15 cellular contexts compared by ENCODE assay signal in genomic region chr2:238919307-238919706, GRCh38.
"Had no signal": no experiment of that assay in that cellular context is flagged by ENCODE, and none has a peak within 500 bp of the region (broad histone marks: within the 10 kb centered on the region; RNA-seq: fewer than 3 reads in every experiment).

No MANE protein-coding gene starts in this region.

- H3K27me3 ChIP-seq: testis, tibial nerve had no signal

- DNase-seq: effector memory CD4-positive, alpha-beta T cell; gastrocnemius medialis; heart right ventricle; hypothalamus; natural killer cell; right cardiac atrium; stimulated activated CD4-positive, alpha-beta T cell treated with anti-CD3 and anti-CD28 coated beads, Interleukin-15, amount 100 ng/mL, for 24 hours; stimulated activated CD4-positive, alpha-beta T cell treated with anti-CD3 and anti-CD28 coated beads, Interleukin-1b, Interleukin-23, amount 100 ng/mL, for 48 hours; stimulated activated CD4-positive, alpha-beta T cell treated with anti-CD3 and anti-CD28 coated beads, Interleukin-4, amount 100 ng/mL, for 24 hours; stimulated activated naive B cell treated with anti-CD40 and anti-IgM and Interleukin-4, amounts not matched to agents 10 μg/mL and 1 μg/mL and 100 μg/mL, for 72 hours; stimulated activated naive CD8-positive, alpha-beta T cell treated with anti-CD3 and anti-CD28 coated beads, Interleukin-15, amount 100 ng/mL, for 72 hours; testis had no signal

- H3K4me1 ChIP-seq: gastrocnemius medialis, heart right ventricle, testis, tibial nerve had no signal

- H3K36me3 ChIP-seq: gastrocnemius medialis, heart right ventricle, tibial nerve had no signal

- ATAC-seq: esophagus mucosa; gastrocnemius medialis; heart right ventricle; left lobe of liver; natural killer cell; right cardiac atrium; stimulated activated naive B cell treated with anti-CD40 and anti-IgM and Interleukin-4, amounts not matched to agents 10 μg/mL and 1 μg/mL and 100 μg/mL, for 72 hours; stimulated activated naive CD8-positive, alpha-beta T cell treated with anti-CD3 and anti-CD28 coated beads, Interleukin-15, amount 100 ng/mL, for 72 hours had no signal

- H3K27ac ChIP-seq: gastrocnemius medialis, heart right ventricle, testis, tibial nerve had no signal

- H3K9me3 ChIP-seq: gastrocnemius medialis, testis had no signal

- H3K4me3 ChIP-seq: gastrocnemius medialis, heart right ventricle, testis, tibial nerve had no signal
